ENCODE assay signal across 29 cellular contexts in the genomic region with DNA sequence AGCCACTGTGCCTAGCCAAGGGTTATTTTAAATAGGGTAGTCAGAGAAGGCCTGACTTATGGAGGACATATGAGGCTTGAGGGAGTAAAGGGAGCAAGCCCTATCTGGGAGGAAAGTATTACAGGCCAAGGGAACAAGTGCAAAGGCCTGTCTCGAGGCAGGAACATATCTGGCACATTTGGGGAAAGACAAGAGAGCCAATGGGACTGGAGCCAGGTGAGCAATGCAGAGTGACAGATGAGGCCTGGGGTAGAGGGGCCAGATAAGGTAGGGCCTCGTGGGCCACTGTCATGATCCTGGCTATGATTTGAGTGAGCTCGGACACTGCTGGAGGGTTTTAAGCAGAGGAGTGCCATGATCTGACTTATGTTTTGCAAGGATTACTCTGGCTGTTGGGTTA. TPM values are rescaled to one million over a fixed set of nuclear protein-coding genes. Genes with fewer than 3 reads are reported as not detected.
DNase-seq lines count a peak whose midpoint lies in the region; ATAC-seq, FAIRE-seq and TF ChIP-seq lines count a peak whose summit lies in the region.
"Had no signal": no experiment of that assay in that cellular context is flagged by ENCODE, and none has a peak within 500 bp of the region (broad histone marks: within the 10 kb centered on the region; RNA-seq: fewer than 3 reads in every experiment).

No MANE protein-coding gene starts in this region.

- peak overlapping the region; percentile 7 for H3K9ac ChIP-seq in adipocyte (ENCODE audit: low read length)

- no peak overlapping the region for H3K4me3 ChIP-seq in adipocyte (ENCODE audit: low read length)
- H3K4me3 ChIP-seq in right atrium auricular region = peak overlapping the region in 1 of 2 donors; percentile 4
- H3K4me3 ChIP-seq: esophagus squamous epithelium, pancreas, tibial artery had no signal

- H3K4me3 Mint-ChIP-seq in stimulated activated memory B cell treated with anti-CD40 and anti-IgM and Interleukin-4, amounts not matched to agents 10 μg/mL and 1 μg/mL and 100 μg/mL, for 72 hours = no peak overlapping the region
- H3K4me3 Mint-ChIP-seq: CD4-positive, alpha-beta memory T cell; H9; naive B cell; T-helper 2 cell treated with Interferon-gamma antibody and Interleukin-4, amounts not matched to agents 5 μg/mL and 100 μg/mL, for 36 hours had no signal

- FAIRE-seq in GM12892 (lab: Jason Lieb, UNC) = no peak
- FAIRE-seq: kidney, pancreas had no signal

- peaks cover 26% of the 10 kb centered on the region for H3K4me1 ChIP-seq in adipocyte (ENCODE audit: control insufficient read depth, insufficient read depth, low read length)
- H3K4me1 ChIP-seq in right atrium auricular region = peaks cover 0 to 8% of the 10 kb centered on the region in 2 donors
- H3K4me1 ChIP-seq: pancreas had no signal

- peak overlapping the region; percentile 10 for H3K27ac Mint-ChIP-seq in stimulated activated memory B cell treated with anti-CD40 and anti-IgM and Interleukin-4, amounts not matched to agents 10 μg/mL and 1 μg/mL and 100 μg/mL, for 72 hours
- H3K27ac Mint-ChIP-seq: T-helper 2 cell treated with Interferon-gamma antibody and Interleukin-4, amounts not matched to agents 5 μg/mL and 100 μg/mL, for 36 hours had no signal

- peak overlapping the region; percentile 69 to 73 for H3K27ac ChIP-seq in right atrium auricular region
- H3K27ac ChIP-seq: pancreas, WERI-Rb-1 had no signal

- H3K36me3 Mint-ChIP-seq in stimulated activated memory B cell treated with anti-CD40 and anti-IgM and Interleukin-4, amounts not matched to agents 10 μg/mL and 1 μg/mL and 100 μg/mL, for 72 hours = peaks cover 17% of the 10 kb centered on the region

- H3K4me1 Mint-ChIP-seq in stimulated activated memory B cell treated with anti-CD40 and anti-IgM and Interleukin-4, amounts not matched to agents 10 μg/mL and 1 μg/mL and 100 μg/mL, for 72 hours = peaks cover 5% of the 10 kb centered on the region
- H3K4me1 Mint-ChIP-seq: naive B cell had no signal

- TF ChIP-seq CTCF in right atrium auricular region (IDR thresholded peaks at IDR 0.05) = no peak

- no peaks in the 10 kb centered on the region for H3K9me3 ChIP-seq in adipocyte (ENCODE audit: control insufficient read depth, low read length)
- no peaks in the 10 kb centered on the region for H3K9me3 ChIP-seq in right atrium auricular region
- H3K9me3 ChIP-seq: esophagus squamous epithelium, pancreas, tibial artery had no signal

- DNase-seq in adipocyte (ENCODE audit: low read depth) = no peak
- DNase-seq in cerebellum (ENCODE audit: low spot score) = peak; percentile 46
- DNase-seq in right atrium auricular region (ENCODE audit: low spot score) = no peak
- DNase-seq in HuH-7.5 (ENCODE audit: low spot score) = no peak
- DNase-seq in epidermal melanocyte (ENCODE audit: insufficient read length, low spot score) = no peak
- no peak for DNase-seq in NCI-H446 (lab: John Stamatoyannopoulos, UW)
- no peak for DNase-seq in GM12892 (ENCODE audit: insufficient read length)
- DNase-seq: activated CD4-positive, alpha-beta T cell treated with anti-CD3 and anti-CD28 coated beads, Interleukin-2, amount 50 U/mL, for 1 hour; activated CD8-positive, alpha-beta memory T cell treated with anti-CD3 and anti-CD28 coated beads, Interleukin-2, amount 50 U/mL, for 48 hours; activated effector memory CD4-positive, alpha-beta T cell treated with anti-CD3 and anti-CD28 coated beads, Interleukin-2, amount 50 U/mL, for 16 hours; CD4-positive, alpha-beta memory T cell; DMS53; effector memory CD4-positive, alpha-beta T cell; esophagus squamous epithelium; GF-D8; H9; KG1; kidney; mesendoderm; naive B cell; NCI-H1694; NCI-H2171; NCI-H524 treated with DMSO at 0.1 percent for 48 hours; pancreas; tibial artery; WERI-Rb-1 had no signal

- TF ChIP-seq POLR2A in GM12892 (IDR thresholded peaks at IDR 0.05; ENCODE audit: low read depth, low read length) = no peak

- no peaks in the 10 kb centered on the region for H3K9me3 Mint-ChIP-seq in stimulated activated memory B cell treated with anti-CD40 and anti-IgM and Interleukin-4, amounts not matched to agents 10 μg/mL and 1 μg/mL and 100 μg/mL, for 72 hours
- H3K9me3 Mint-ChIP-seq: CD4-positive, alpha-beta memory T cell; H9; naive B cell; T-helper 2 cell treated with Interferon-gamma antibody and Interleukin-4, amounts not matched to agents 5 μg/mL and 100 μg/mL, for 36 hours had no signal

- H3K36me3 ChIP-seq in adipocyte (ENCODE audit: control insufficient read depth, insufficient read depth, low read length, severe bottlenecking) (peaks cover 59% of the 10 kb centered on the region), right atrium auricular region (peaks cover 37% of the 10 kb centered on the region)

- no peaks in the 10 kb centered on the region for H3K27me3 Mint-ChIP-seq in stimulated activated memory B cell treated with anti-CD40 and anti-IgM and Interleukin-4, amounts not matched to agents 10 μg/mL and 1 μg/mL and 100 μg/mL, for 72 hours
- H3K27me3 Mint-ChIP-seq: CD4-positive, alpha-beta memory T cell; naive B cell had no signal

- no peaks in the 10 kb centered on the region for H3K27me3 ChIP-seq in adipocyte (replicated peaks; ENCODE audit: control insufficient read depth, insufficient read depth, low read length)
- H3K27me3 ChIP-seq in right atrium auricular region = no peaks in the 10 kb centered on the region
- H3K27me3 ChIP-seq: esophagus squamous epithelium, pancreas, tibial artery had no signal

- ATAC-seq in stimulated activated memory B cell treated with anti-CD40 and anti-IgM and Interleukin-4, amounts not matched to agents 10 μg/mL and 1 μg/mL and 100 μg/mL, for 72 hours = no peak
- ATAC-seq: pancreas, SK-N-SH treated with all-trans-retinoic acid at 6 μM for 48 hours had no signal

RNA-seq across cellular contexts. Expression of a gene that starts 43.8 kb away (rescaled TPM):
- total RNA-seq in cerebellum = 18.3 TPM
- total RNA-seq in right atrium auricular region = 10 to 100 TPM; 17.8 to 18.8 TPM
- polyA plus RNA-seq in GM12892 (2012; ENCODE audit: missing spikeins) = 10.7 TPM

RNA-seq across cellular contexts. Expression of a gene that starts 47.7 kb away (rescaled TPM):
- 71.4 TPM for total RNA-seq in cerebellum
- 10 to 100 TPM; 48.8 to 62.8 TPM for total RNA-seq in right atrium auricular region
- 126 TPM for polyA plus RNA-seq in GM12892 (2012; ENCODE audit: missing spikeins)
